ENCODE assay signal across 8 cellular contexts in genomic region chr7:2353650-2354172, GRCh38. TPM values are rescaled to one million over a fixed set of nuclear protein-coding genes. Genes with fewer than 3 reads are reported as not detected.
DNase-seq lines count a peak whose midpoint lies in the region; ATAC-seq and TF ChIP-seq lines count a peak whose summit lies in the region.

No MANE protein-coding gene starts in this region.

- peak overlapping the region; percentile 100 for H3K27ac Mint-ChIP-seq in activated T-cell treated with anti-CD3 and anti-CD28 coated beads, Interleukin-2, amount 50 U/mL, for 72 hours
- H3K27ac Mint-ChIP-seq in nephron: peak overlapping the region; percentile 100
- H3K27ac Mint-ChIP-seq in stimulated activated naive CD8-positive, alpha-beta T cell treated with anti-CD3 and anti-CD28 coated beads, Interleukin-15, amount 100 ng/mL, for 72 hours: peak overlapping the region; percentile 100

- ATAC-seq in GM19328 (IDR thresholded peaks at IDR 0.05; ENCODE audit: unreplicated experiment): peak; percentile 48
- peak; percentile 63 for ATAC-seq in HG03460 (IDR thresholded peaks at IDR 0.05; ENCODE audit: unreplicated experiment)
- ATAC-seq in activated T-cell treated with anti-CD3 and anti-CD28 coated beads, Interleukin-2, amount 50 U/mL, for 72 hours (replicated peaks in 1 of 2): peak; percentile 74 to 76
- ATAC-seq in stimulated activated naive CD8-positive, alpha-beta T cell treated with anti-CD3 and anti-CD28 coated beads, Interleukin-15, amount 100 ng/mL, for 72 hours: peak; percentile 80

- TF ChIP-seq CTCF in fibroblast of lung (conservative IDR thresholded peaks at IDR 0.05 in 1 of 2, IDR thresholded peaks at IDR 0.05 in 1 of 2; ENCODE audit: low read depth in 1 of 2, low read length in 2 of 2) (no peak), nephron (IDR thresholded peaks at IDR 0.05; ENCODE audit: unreplicated experiment in 3 of 3) (no peak)

- H3K4me1 ChIP-seq in NT2/D1 (ENCODE audit: insufficient read depth, insufficient read length) (peaks cover 4% of the 10 kb centered on the region), fibroblast of lung (ENCODE audit: control insufficient read depth, extremely low read depth, insufficient read depth, low read length) (no peaks in the 10 kb centered on the region)

- H3K27ac ChIP-seq in fibroblast of lung (ENCODE audit: insufficient read depth, low read length): peak overlapping the region; percentile 99

- H3K9ac ChIP-seq in NT2/D1 (ENCODE audit: insufficient read length, low read depth) (peak overlapping the region; percentile 97), fibroblast of lung (ENCODE audit: insufficient read depth, low read length) (peak overlapping the region; percentile 91)

- H3K27me3 ChIP-seq in NT2/D1 (ENCODE audit: insufficient read depth, insufficient read length) (no peaks in the 10 kb centered on the region), fibroblast of lung (ENCODE audit: control insufficient read depth, insufficient read depth, low read length) (no peaks in the 10 kb centered on the region)

- H3K36me3 Mint-ChIP-seq in activated T-cell treated with anti-CD3 and anti-CD28 coated beads, Interleukin-2, amount 50 U/mL, for 72 hours (ENCODE audit: insufficient read depth in 2 of 2): peaks cover 4 to 11% of the 10 kb centered on the region in 2 donors
- H3K36me3 Mint-ChIP-seq in nephron (ENCODE audit: low read depth): peaks cover 5% of the 10 kb centered on the region

- peaks cover 42% of the 10 kb centered on the region for H3K79me2 ChIP-seq in fibroblast of lung (ENCODE audit: control insufficient read depth, insufficient read depth, low read length)

- H4K20me1 ChIP-seq in fibroblast of lung (ENCODE audit: control insufficient read depth, extremely low read depth, insufficient read depth, low read length): no peaks in the 10 kb centered on the region

- H3K4me1 Mint-ChIP-seq in activated T-cell treated with anti-CD3 and anti-CD28 coated beads, Interleukin-2, amount 50 U/mL, for 72 hours (ENCODE audit: low read depth): peaks cover 46% of the 10 kb centered on the region
- H3K4me1 Mint-ChIP-seq in nephron: peaks cover 11% of the 10 kb centered on the region
- H3K4me1 Mint-ChIP-seq in stimulated activated naive CD8-positive, alpha-beta T cell treated with anti-CD3 and anti-CD28 coated beads, Interleukin-15, amount 100 ng/mL, for 72 hours: peaks cover 48% of the 10 kb centered on the region

- peak overlapping the region; percentile 99 for H3K4me3 ChIP-seq in NT2/D1 (ENCODE audit: insufficient read length, low read depth)
- peak overlapping the region; percentile 49 to 92 (median 89) for H3K4me3 ChIP-seq in fibroblast of lung (replicated peaks in 1 of 4; ENCODE audit: control extremely low read depth in 1 of 4, insufficient read depth in 1 of 4, low read depth in 3 of 4, low read length in 4 of 4)

- H3K9me3 ChIP-seq in NT2/D1 (ENCODE audit: insufficient read depth, low read length) (no peaks in the 10 kb centered on the region), fibroblast of lung (ENCODE audit: control insufficient read depth, insufficient read depth, low read depth, low read length) (no peaks in the 10 kb centered on the region)

- H3K4me2 ChIP-seq in fibroblast of lung (ENCODE audit: extremely low read depth, insufficient read depth, low read length): peak overlapping the region; percentile 81

- peak overlapping the region; percentile 89 for H2AFZ ChIP-seq in fibroblast of lung (ENCODE audit: low read length)

- H3K9me3 Mint-ChIP-seq in activated T-cell treated with anti-CD3 and anti-CD28 coated beads, Interleukin-2, amount 50 U/mL, for 72 hours: no peaks in the 10 kb centered on the region
- H3K9me3 Mint-ChIP-seq in nephron: no peaks in the 10 kb centered on the region
- H3K9me3 Mint-ChIP-seq in stimulated activated naive CD8-positive, alpha-beta T cell treated with anti-CD3 and anti-CD28 coated beads, Interleukin-15, amount 100 ng/mL, for 72 hours: no peaks in the 10 kb centered on the region

- H3K4me3 Mint-ChIP-seq in activated T-cell treated with anti-CD3 and anti-CD28 coated beads, Interleukin-2, amount 50 U/mL, for 72 hours: peak overlapping the region; percentile 95 to 98
- peak overlapping the region; percentile 88 to 100 (median 93) for H3K4me3 Mint-ChIP-seq in nephron
- peak overlapping the region; percentile 87 to 97 for H3K4me3 Mint-ChIP-seq in stimulated activated naive CD8-positive, alpha-beta T cell treated with anti-CD3 and anti-CD28 coated beads, Interleukin-15, amount 100 ng/mL, for 72 hours

- H3K27me3 Mint-ChIP-seq in activated T-cell treated with anti-CD3 and anti-CD28 coated beads, Interleukin-2, amount 50 U/mL, for 72 hours (ENCODE audit: low read depth): no peaks in the 10 kb centered on the region
- H3K27me3 Mint-ChIP-seq in nephron (ENCODE audit: low read depth): no peaks in the 10 kb centered on the region
- no peaks in the 10 kb centered on the region for H3K27me3 Mint-ChIP-seq in stimulated activated naive CD8-positive, alpha-beta T cell treated with anti-CD3 and anti-CD28 coated beads, Interleukin-15, amount 100 ng/mL, for 72 hours

- DNase-seq in CMK (ENCODE audit: low read depth) (peak; percentile 77), NT2/D1 (ENCODE audit: low read depth, low spot score) (peak; percentile 86), fibroblast of lung (ENCODE audit: low read depth in 2 of 2) (peak; percentile 86 to 92)
- DNase-seq in activated T-cell treated with anti-CD3 and anti-CD28 coated beads, Interleukin-2, amount 50 U/mL, for 72 hours: peak; percentile 88
- DNase-seq in stimulated activated naive CD8-positive, alpha-beta T cell treated with anti-CD3 and anti-CD28 coated beads, Interleukin-15, amount 100 ng/mL, for 72 hours: peak in 1 of 2 donors; percentile 91

- H3K36me3 ChIP-seq in NT2/D1 (ENCODE audit: insufficient read depth, insufficient read length, low read length): peaks cover 56% of the 10 kb centered on the region
- H3K36me3 ChIP-seq in fibroblast of lung (ENCODE audit: control insufficient read depth, insufficient read depth, low read length): peaks cover 5% of the 10 kb centered on the region

RNA-seq across cellular contexts. Expression of gene EIF3B, which starts 0.9 kb away (rescaled TPM):
- total RNA-seq in activated T-cell treated with anti-CD3 and anti-CD28 coated beads, Interleukin-2, amount 50 U/mL, for 72 hours: 100 to 1,000 TPM; 120 to 121 TPM
- total RNA-seq in fibroblast of lung: 133 and 139 TPM in 2 replicates
- 92.8 and 125 TPM in 2 replicates for polyA plus RNA-seq in fibroblast of lung
- polyA plus RNA-seq in fibroblast of lung (2012): 146 and 193 TPM in 2 replicates
- 108 and 127 TPM in 2 replicates for polyA minus RNA-seq in fibroblast of lung (ENCODE audit: low replicate concordance)

RNA-seq across cellular contexts. Expression of gene SNX8, which starts 39.5 kb away (rescaled TPM):
- 10 to 100 TPM; 25.5 to 31.2 TPM for total RNA-seq in activated T-cell treated with anti-CD3 and anti-CD28 coated beads, Interleukin-2, amount 50 U/mL, for 72 hours
- 11.0 and 13.2 TPM in 2 replicates for total RNA-seq in fibroblast of lung
- 27.4 and 48.0 TPM in 2 replicates for polyA plus RNA-seq in fibroblast of lung
- polyA plus RNA-seq in fibroblast of lung (2012): 45.7 and 94.9 TPM in 2 replicates
- 131 and 279 TPM in 2 replicates for polyA minus RNA-seq in fibroblast of lung (ENCODE audit: low replicate concordance)

RNA-seq across cellular contexts. Expression of gene CHST12, which starts 49.7 kb away (rescaled TPM):
- 10 to 100 TPM in 1 of 2 donors, 1 to 10 TPM in 1; 5.1 to 10.6 TPM for total RNA-seq in activated T-cell treated with anti-CD3 and anti-CD28 coated beads, Interleukin-2, amount 50 U/mL, for 72 hours
- 1.5 and 3.5 TPM in 2 replicates for total RNA-seq in fibroblast of lung
- polyA plus RNA-seq in fibroblast of lung: 9.5 and 10.2 TPM in 2 replicates
- polyA plus RNA-seq in fibroblast of lung (2012): 13.2 and 17.3 TPM in 2 replicates
- 6.7 and 10.2 TPM in 2 replicates for polyA minus RNA-seq in fibroblast of lung (ENCODE audit: low replicate concordance)
